Comparison of ENCODE assay signal across 8 cellular contexts in the genomic region with DNA sequence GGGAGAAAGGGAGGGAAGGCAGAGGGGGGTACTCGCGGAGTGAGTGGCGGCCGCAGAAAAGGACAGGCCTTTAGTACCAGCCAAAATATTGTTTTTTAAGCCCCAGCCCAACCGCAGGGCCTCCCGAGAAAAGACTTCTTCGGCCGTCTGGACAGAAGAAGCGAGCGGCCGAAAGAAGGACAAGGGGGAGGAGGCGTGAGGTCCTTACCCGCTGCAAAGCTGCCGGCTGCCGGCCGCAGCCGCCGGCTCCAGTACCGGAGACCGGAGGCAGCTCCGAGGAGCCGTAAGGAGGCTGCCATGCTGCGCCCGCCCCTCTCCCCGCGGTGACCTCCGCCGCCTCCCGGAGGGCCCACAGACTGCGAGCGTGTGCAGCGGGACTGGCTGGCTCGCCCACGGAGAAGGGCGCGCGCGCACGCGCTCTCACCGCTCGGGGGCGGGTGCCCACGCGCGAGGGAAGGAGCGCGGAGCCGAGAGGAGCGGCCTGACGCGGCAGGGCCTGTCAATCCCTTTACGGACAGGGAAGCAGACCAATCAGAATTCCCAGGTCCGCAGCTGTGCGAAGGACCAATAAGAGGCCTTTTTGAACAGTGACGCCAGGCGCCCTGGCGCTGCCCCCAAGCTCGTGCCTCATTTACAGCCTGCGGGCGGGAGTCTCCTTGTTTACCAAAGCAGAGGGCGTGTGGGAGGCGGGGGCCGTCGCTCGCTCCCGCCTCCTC.
DNase-seq lines count a peak whose midpoint lies in the region; ATAC-seq and TF ChIP-seq lines count a peak whose summit lies in the region.

A gene (minus strand): TSS at position 394 of the 716 bp plus-strand sequence. CDS start 95 bp downstream, at position 299.

- H3K9me3 Mint-ChIP-seq in activated naive CD4-positive, alpha-beta T cell treated with anti-CD3 and anti-CD28 coated beads, Interleukin-2, amount 50 U/mL, for 24 hours, result no peaks in the 10 kb centered on the region

- H3K27me3 Mint-ChIP-seq in activated naive CD4-positive, alpha-beta T cell treated with anti-CD3 and anti-CD28 coated beads, Interleukin-2, amount 50 U/mL, for 24 hours, result no peaks in the 10 kb centered on the region

- H3K36me3 Mint-ChIP-seq in activated naive CD4-positive, alpha-beta T cell treated with anti-CD3 and anti-CD28 coated beads, Interleukin-2, amount 50 U/mL, for 24 hours, result peaks cover 7% of the 10 kb centered on the region

- H3K4me1 Mint-ChIP-seq in activated naive CD4-positive, alpha-beta T cell treated with anti-CD3 and anti-CD28 coated beads, Interleukin-2, amount 50 U/mL, for 24 hours, result peaks cover 22% of the 10 kb centered on the region

- peak within 1 kb of the TSS; percentile 82 for H3K4me3 ChIP-seq in GM08714 (ENCODE audit: low read length)

- peak within 1 kb of the TSS; percentile 87 for H3K27ac Mint-ChIP-seq in activated naive CD4-positive, alpha-beta T cell treated with anti-CD3 and anti-CD28 coated beads, Interleukin-2, amount 50 U/mL, for 24 hours

- ATAC-seq in HG02588 (IDR thresholded peaks at IDR 0.05; ENCODE audit: unreplicated experiment) (peak; percentile 99), SK-N-SH treated with all-trans-retinoic acid at 6 μM for 48 hours (peak; percentile 98)

- DNase-seq in NCI-H1092 (lab: John Stamatoyannopoulos, UW) (peak; percentile 99), germinal center (ENCODE audit: low spot score) (peak; percentile 99), non-pigmented ciliary epithelial cell (ENCODE audit: low read depth) (peak; percentile 98), superior temporal gyrus (ENCODE audit: extremely low spot score) (peak; percentile 100)

- peak within 1 kb of the TSS; percentile 87 for H3K4me3 Mint-ChIP-seq in activated naive CD4-positive, alpha-beta T cell treated with anti-CD3 and anti-CD28 coated beads, Interleukin-2, amount 50 U/mL, for 24 hours

TF ChIP-seq in SK-N-SH treated with all-trans-retinoic acid at 6 μM for 48 hours, 23 proteins besides CTCF, POLR2A, EP300 and RAD21:
- TF ChIP-seq, protein P1, sequence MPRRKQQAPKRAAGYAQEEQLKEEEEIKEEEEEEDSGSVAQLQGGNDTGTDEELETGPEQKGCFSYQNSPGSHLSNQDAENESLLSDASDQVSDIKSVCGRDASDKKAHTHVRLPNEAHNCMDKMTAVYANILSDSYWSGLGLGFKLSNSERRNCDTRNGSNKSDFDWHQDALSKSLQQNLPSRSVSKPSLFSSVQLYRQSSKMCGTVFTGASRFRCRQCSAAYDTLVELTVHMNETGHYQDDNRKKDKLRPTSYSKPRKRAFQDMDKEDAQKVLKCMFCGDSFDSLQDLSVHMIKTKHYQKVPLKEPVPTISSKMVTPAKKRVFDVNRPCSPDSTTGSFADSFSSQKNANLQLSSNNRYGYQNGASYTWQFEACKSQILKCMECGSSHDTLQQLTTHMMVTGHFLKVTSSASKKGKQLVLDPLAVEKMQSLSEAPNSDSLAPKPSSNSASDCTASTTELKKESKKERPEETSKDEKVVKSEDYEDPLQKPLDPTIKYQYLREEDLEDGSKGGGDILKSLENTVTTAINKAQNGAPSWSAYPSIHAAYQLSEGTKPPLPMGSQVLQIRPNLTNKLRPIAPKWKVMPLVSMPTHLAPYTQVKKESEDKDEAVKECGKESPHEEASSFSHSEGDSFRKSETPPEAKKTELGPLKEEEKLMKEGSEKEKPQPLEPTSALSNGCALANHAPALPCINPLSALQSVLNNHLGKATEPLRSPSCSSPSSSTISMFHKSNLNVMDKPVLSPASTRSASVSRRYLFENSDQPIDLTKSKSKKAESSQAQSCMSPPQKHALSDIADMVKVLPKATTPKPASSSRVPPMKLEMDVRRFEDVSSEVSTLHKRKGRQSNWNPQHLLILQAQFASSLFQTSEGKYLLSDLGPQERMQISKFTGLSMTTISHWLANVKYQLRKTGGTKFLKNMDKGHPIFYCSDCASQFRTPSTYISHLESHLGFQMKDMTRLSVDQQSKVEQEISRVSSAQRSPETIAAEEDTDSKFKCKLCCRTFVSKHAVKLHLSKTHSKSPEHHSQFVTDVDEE (CRISPR knock-in tag; IDR thresholded peaks at IDR 0.05), result peak; percentile 99
- TF ChIP-seq TCF4 (CRISPR knock-in tag; IDR thresholded peaks at IDR 0.05; ENCODE audit: borderline replicate concordance) (no peak), ZFP3 (CRISPR knock-in tag; IDR thresholded peaks at IDR 0.05) (peak; percentile 69)
TF ChIP-seq in SK-N-SH treated with all-trans-retinoic acid at 6 μM for 48 hours: peak in this region for 2.

Comparison
In these comparisons a context has a peak if more than half of its experiments do, and no peak if none do; other contexts are left out.
1. Peak in every context shown above with its lines: DNase-seq, ATAC-seq and H3K4me3 ChIP-seq.